In the genomic region with DNA sequence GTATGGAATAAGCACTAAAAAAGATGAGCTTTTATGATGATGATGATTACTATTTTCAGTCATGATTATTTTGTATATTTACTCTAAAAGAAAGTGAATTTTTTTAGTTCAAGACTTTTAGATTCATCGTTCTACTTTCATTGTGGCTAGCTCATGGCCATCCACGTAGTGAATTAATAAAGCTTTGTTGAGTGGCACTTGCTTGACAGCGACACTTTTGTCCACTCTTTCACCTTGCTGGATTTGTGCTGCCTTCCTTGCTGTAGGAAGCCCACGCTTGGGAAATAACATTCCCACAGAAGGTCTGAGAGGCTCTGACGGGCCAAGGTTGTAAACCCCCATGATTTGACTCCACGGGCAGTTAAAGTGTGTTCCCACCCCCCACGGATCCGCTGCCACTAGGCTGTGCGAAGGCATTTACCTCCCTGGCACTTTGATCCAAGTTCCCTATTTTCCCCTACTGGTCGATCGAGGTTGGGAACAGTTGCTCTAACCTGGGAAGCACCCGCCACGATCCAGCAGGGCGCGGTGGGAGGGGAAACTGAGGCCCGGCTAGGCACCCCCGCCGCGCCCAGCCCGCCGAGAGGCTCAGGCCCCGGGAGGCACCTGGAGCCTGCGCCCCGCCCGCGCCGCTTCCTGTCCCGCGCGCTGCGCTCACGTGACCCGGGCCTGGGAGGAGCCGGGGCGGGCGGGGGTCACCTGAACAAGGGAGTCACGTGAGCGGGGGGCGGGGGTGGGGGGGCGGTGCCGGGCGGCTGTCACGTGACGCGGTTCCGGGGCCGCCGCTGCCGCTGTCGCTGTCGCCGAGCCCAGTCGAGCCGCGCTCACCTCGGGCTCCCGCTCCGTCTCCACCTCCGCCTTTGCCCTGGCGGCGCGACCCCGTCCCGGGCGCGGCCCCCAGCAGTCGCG, we compare ENCODE assay signal across 8 cellular contexts.
DNase-seq lines count a peak whose midpoint lies in the region; ATAC-seq and TF ChIP-seq lines count a peak whose summit lies in the region.

A gene with protein sequence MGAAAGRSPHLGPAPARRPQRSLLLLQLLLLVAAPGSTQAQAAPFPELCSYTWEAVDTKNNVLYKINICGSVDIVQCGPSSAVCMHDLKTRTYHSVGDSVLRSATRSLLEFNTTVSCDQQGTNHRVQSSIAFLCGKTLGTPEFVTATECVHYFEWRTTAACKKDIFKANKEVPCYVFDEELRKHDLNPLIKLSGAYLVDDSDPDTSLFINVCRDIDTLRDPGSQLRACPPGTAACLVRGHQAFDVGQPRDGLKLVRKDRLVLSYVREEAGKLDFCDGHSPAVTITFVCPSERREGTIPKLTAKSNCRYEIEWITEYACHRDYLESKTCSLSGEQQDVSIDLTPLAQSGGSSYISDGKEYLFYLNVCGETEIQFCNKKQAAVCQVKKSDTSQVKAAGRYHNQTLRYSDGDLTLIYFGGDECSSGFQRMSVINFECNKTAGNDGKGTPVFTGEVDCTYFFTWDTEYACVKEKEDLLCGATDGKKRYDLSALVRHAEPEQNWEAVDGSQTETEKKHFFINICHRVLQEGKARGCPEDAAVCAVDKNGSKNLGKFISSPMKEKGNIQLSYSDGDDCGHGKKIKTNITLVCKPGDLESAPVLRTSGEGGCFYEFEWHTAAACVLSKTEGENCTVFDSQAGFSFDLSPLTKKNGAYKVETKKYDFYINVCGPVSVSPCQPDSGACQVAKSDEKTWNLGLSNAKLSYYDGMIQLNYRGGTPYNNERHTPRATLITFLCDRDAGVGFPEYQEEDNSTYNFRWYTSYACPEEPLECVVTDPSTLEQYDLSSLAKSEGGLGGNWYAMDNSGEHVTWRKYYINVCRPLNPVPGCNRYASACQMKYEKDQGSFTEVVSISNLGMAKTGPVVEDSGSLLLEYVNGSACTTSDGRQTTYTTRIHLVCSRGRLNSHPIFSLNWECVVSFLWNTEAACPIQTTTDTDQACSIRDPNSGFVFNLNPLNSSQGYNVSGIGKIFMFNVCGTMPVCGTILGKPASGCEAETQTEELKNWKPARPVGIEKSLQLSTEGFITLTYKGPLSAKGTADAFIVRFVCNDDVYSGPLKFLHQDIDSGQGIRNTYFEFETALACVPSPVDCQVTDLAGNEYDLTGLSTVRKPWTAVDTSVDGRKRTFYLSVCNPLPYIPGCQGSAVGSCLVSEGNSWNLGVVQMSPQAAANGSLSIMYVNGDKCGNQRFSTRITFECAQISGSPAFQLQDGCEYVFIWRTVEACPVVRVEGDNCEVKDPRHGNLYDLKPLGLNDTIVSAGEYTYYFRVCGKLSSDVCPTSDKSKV (N-terminal part only) (plus strand): TSS at position 788 of the 909 bp plus-strand sequence. CDS start 165 bp downstream, outside the sequence.

- ATAC-seq in GM19023 (IDR thresholded peaks at IDR 0.05; ENCODE audit: unreplicated experiment) (peak; percentile 88), HG03175 (IDR thresholded peaks at IDR 0.05; ENCODE audit: unreplicated experiment) (peak; percentile 82)

- peak within 1 kb of the TSS; percentile 76 for H3K4me3 ChIP-seq in choroid plexus epithelial cell (ENCODE audit: low read depth, low read length)

- peak; percentile 51 to 54 for DNase-seq in AML-193 (lab: John Stamatoyannopoulos, UW)
- DNase-seq in NCI-H446 treated with DMSO at 0.1 percent for 48 hours (lab: John Stamatoyannopoulos, UW): peak; percentile 47
- DNase-seq in activated CD4-positive, alpha-beta T cell treated with anti-CD3 and anti-CD28 coated beads for 4 hours: peak; percentile 91 to 95
- peak; percentile 90 for DNase-seq in choroid plexus epithelial cell (ENCODE audit: low read depth)
- peak; percentile 93 for DNase-seq in kidney tubule cell (ENCODE audit: low spot score)
- DNase-seq in stimulated activated CD4-positive, alpha-beta T cell treated with anti-CD3 and anti-CD28 coated beads, Interleukin-1b, Interleukin-23, amount 100 ng/mL, for 1 hour (ENCODE audit: low read depth in 2 of 2): peak; percentile 86 to 89

- peak; percentile 39 for TF ChIP-seq CTCF in choroid plexus epithelial cell (conservative IDR thresholded peaks at IDR 0.05; ENCODE audit: low read depth, low read length)

Comparison
In these comparisons a context has a peak if more than half of its experiments do, and no peak if none do; other contexts are left out.
1. Peak in every context shown above with its lines: DNase-seq, ATAC-seq and H3K4me3 ChIP-seq.